ENCODE assay signal across 28 cellular contexts in the genomic region with DNA sequence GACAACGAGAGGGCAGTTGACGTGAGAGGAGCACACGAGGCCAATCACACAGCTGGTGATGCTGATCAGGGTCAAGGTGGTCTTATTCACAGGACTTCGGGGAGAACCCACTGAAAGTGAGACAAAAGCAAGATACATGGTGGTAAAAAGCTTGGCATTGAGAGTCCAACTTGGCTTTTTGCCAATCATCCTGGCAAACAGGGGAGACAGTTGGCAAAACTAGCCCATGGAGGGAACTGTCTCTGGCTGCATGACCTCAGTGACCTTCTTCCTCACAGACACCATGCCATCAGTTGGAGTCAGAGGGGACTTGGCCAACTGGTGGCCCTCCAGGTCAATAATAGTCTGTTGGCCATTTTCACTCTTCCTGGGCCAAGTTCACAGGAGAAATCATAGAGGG.
"Had no signal": no experiment of that assay in that cellular context is flagged by ENCODE, and none has a peak within 500 bp of the region (broad histone marks: within the 10 kb centered on the region; RNA-seq: fewer than 3 reads in every experiment).

No MANE protein-coding gene starts in this region.

- H3K4me2 ChIP-seq: smooth muscle cell had no signal

- H3K4me1 ChIP-seq: esophagus squamous epithelium, lower lobe of right lung, prostate gland, suprapubic skin, transverse colon, upper lobe of right lung, vagina had no signal

- H3K9me3 ChIP-seq: esophagus squamous epithelium, lower lobe of right lung, prostate gland, right atrium auricular region, suprapubic skin, transverse colon, upper lobe of right lung, vagina had no signal

- ATAC-seq: left colon; left ventricle myocardium superior; lower lobe of right lung; naive thymus-derived CD8-positive, alpha-beta T cell; sciatic nerve; stimulated activated naive CD8-positive, alpha-beta T cell treated with anti-CD3 and anti-CD28 coated beads, Interleukin-15, amount 100 ng/mL, for 72 hours; upper lobe of right lung had no signal

- DNase-seq: dorsolateral prefrontal cortex; effector CD4-positive, alpha-beta T cell; endodermal cell; esophagus squamous epithelium; foreskin melanocyte; hypothalamus; immature natural killer cell; islet precursor cell; kidney glomerular epithelial cell; left colon; left ventricle myocardium superior; lower lobe of right lung; naive thymus-derived CD8-positive, alpha-beta T cell; nephron progenitor cell; stimulated activated CD4-positive, alpha-beta T cell treated with anti-CD3 and anti-CD28 coated beads, Interleukin-12 subunit alpha, Interleukin-12 subunit beta, amount 100 ng/mL, for 4 hours; stimulated activated CD4-positive, alpha-beta T cell treated with anti-CD3 and anti-CD28 coated beads, Interleukin-1b, Interleukin-23, amount 100 ng/mL, for 48 hours; stimulated activated CD4-positive, alpha-beta T cell treated with anti-CD3 and anti-CD28 coated beads, Interleukin-4, amount 100 ng/mL, for 1 hour; stimulated activated CD8-positive, alpha-beta memory T cell treated with anti-CD3 and anti-CD28 coated beads, Interleukin-4, amount 100 ng/mL, for 48 hours; stimulated activated naive CD4-positive, alpha-beta T cell; stimulated activated naive CD8-positive, alpha-beta T cell treated with anti-CD3 and anti-CD28 coated beads, Interleukin-15, amount 100 ng/mL, for 72 hours; transverse colon; upper lobe of right lung had no signal

- H3K27ac ChIP-seq: esophagus squamous epithelium, lower lobe of right lung, prostate gland, right atrium auricular region, suprapubic skin, transverse colon, upper lobe of right lung, vagina had no signal

- H3K4me3 ChIP-seq: dorsolateral prefrontal cortex, esophagus squamous epithelium, lower lobe of right lung, prostate gland, right atrium auricular region, smooth muscle cell, suprapubic skin, transverse colon, upper lobe of right lung, vagina had no signal

- H3K36me3 ChIP-seq: esophagus squamous epithelium, lower lobe of right lung, prostate gland, right atrium auricular region, suprapubic skin, transverse colon, upper lobe of right lung, vagina had no signal

- H3K27me3 ChIP-seq: dorsolateral prefrontal cortex, esophagus squamous epithelium, right atrium auricular region, suprapubic skin, transverse colon, upper lobe of right lung, vagina had no signal
